In genomic region chr17:7843536-7844291, GRCh38 we compare ENCODE assay signal across 8 cellular contexts. TPM values are rescaled to one million over a fixed set of nuclear protein-coding genes. Genes with fewer than 3 reads are reported as not detected.
DNase-seq lines count a peak whose midpoint lies in the region; ATAC-seq and TF ChIP-seq lines count a peak whose summit lies in the region.

No MANE protein-coding gene starts in this region.

- intact Hi-C loops in heart left ventricle (cut with DNase I) (loop anchor here in 5 of 10 donors (1.0 to 10.0 kb wide), 8 partner anchors 9 to 609 kb away; partner anchors contain the start of genes PER1 (in 2 of the 5), CHRNB1 (in 1 of the 5), DVL2 (in 1 of the 5) and GABARAP (in 1 of the 5)), tibial artery (cut with DNase I; ENCODE audit: low total_unique reads) (loop anchor here (10.0 kb wide), 1 partner anchor 311 kb away; the partner anchor contains the start of gene PER1)

- H3K4me1 ChIP-seq in GM23338 (ENCODE audit: insufficient read depth) = peaks cover 14% of the 10 kb centered on the region; the same call in 1 of the 2 replicates
- H3K4me1 ChIP-seq in heart left ventricle = peaks cover 11 to 59% (median 42%) of the 10 kb centered on the region in 12 donors
- H3K4me1 ChIP-seq in tibial artery = peaks cover 4 to 52% (median 31%) of the 10 kb centered on the region in 4 donors

- peak overlapping the region; percentile 99 for H3K4me2 ChIP-seq in GM23338

- H2AFZ ChIP-seq in GM23338 = peak overlapping the region; percentile 92

- 0 to 1% (median 1%) methylated on average over 55 to 60 of the region's 61 CpGs for WGBS in adipose tissue, 3 donors
- WGBS in heart left ventricle, 4 donors = 0 to 2% (median 1%) methylated on average over 44 to 61 of the region's 61 CpGs

- H3K9me3 ChIP-seq in heart left ventricle (no peaks in the 10 kb centered on the region), tibial artery (no peaks in the 10 kb centered on the region)

- no peaks in the 10 kb centered on the region; the same call in 2 of the 3 replicates for H3K9me3 Mint-ChIP-seq in GM23338

- no peaks in the 10 kb centered on the region for H3K79me2 ChIP-seq in GM23338 (replicated peaks; ENCODE audit: insufficient read depth)

- TF ChIP-seq POLR2A in heart left ventricle (IDR thresholded peaks at IDR 0.05) = peak in 1 of 2 donors; percentile 27

- H3K27ac ChIP-seq in GM23338 (ENCODE audit: low read depth) (no peak overlapping the region), adipose tissue (ENCODE audit: low read depth, low read length) (peak overlapping the region; percentile 99), heart left ventricle (peak overlapping the region; percentile 66 to 99 (median 95)), tibial artery (peak overlapping the region; percentile 89 to 95)

- peak overlapping the region; percentile 88 for H3K4me3 Mint-ChIP-seq in GM23338

- H3K4me1 Mint-ChIP-seq in GM23338 = peaks cover 28% of the 10 kb centered on the region

- peaks cover 84% of the 10 kb centered on the region for H3K27me3 ChIP-seq in GM23338 (ENCODE audit: insufficient read depth)
- H3K27me3 ChIP-seq in heart left ventricle = no peaks in the 10 kb centered on the region
- H3K27me3 ChIP-seq in tibial artery = no peaks in the 10 kb centered on the region

- peak; percentile 38 for ATAC-seq in GM23338
- peak; percentile 7 to 48 (median 32) for ATAC-seq in heart left ventricle

- peaks cover 13% of the 10 kb centered on the region for H4K20me1 ChIP-seq in GM23338 (replicated peaks; ENCODE audit: insufficient read depth)

- H3K27me3 Mint-ChIP-seq in GM23338 (ENCODE audit: insufficient read depth, low read depth, poor library complexity) = peaks cover 62% of the 10 kb centered on the region

- peaks cover 13% of the 10 kb centered on the region for H3F3A ChIP-seq in GM23338 (replicated peaks; ENCODE audit: low read depth)

- H3K4me3 ChIP-seq in GM23338 = peak overlapping the region; percentile 94
- H3K4me3 ChIP-seq in heart left ventricle = peak overlapping the region; percentile 48 to 90 (median 80)
- peak overlapping the region; percentile 64 to 84 for H3K4me3 ChIP-seq in tibial artery

- H3K27ac Mint-ChIP-seq in GM23338 = no peak overlapping the region

- H3K36me3 ChIP-seq in GM23338 (ENCODE audit: insufficient read depth) (peaks cover 6% of the 10 kb centered on the region; the same call in 1 of the 2 replicates), heart left ventricle (peaks cover 0 to 44% (median 33%) of the 10 kb centered on the region in 9 donors), tibial artery (peaks cover 24 to 33% (median 32%) of the 10 kb centered on the region in 3 donors)

- TF ChIP-seq CTCF in GM23338 (conservative IDR thresholded peaks at IDR 0.05; ENCODE audit: low read depth in 2 of 2) = no peak
- TF ChIP-seq CTCF in heart left ventricle (IDR thresholded peaks at IDR 0.05) = no peak
- no peak for TF ChIP-seq CTCF in tibial artery (IDR thresholded peaks at IDR 0.05)

- H3K9me2 ChIP-seq in GM23338 (ENCODE audit: insufficient read depth) = no peaks in the 10 kb centered on the region

- H3K36me3 Mint-ChIP-seq in GM23338 (ENCODE audit: low read depth) = peaks cover 2% of the 10 kb centered on the region; the same call in 1 of the 3 replicates

- DNase-seq in D341Med (ENCODE audit: low spot score) (peak; percentile 58), GM23338 (ENCODE audit: low spot score) (peak; percentile 95), NCI-H1092 (lab: John Stamatoyannopoulos, UW) (peak; percentile 67), T-helper 1 cell (peak; percentile 85 to 94 (median 89)), heart left ventricle (peak; percentile 86 to 90 (median 88)), pons (ENCODE audit: low spot score) (peak; percentile 78), tibial artery (peak; percentile 82 to 89)

TF ChIP-seq in GM23338, 12 proteins besides CTCF, POLR2A, EP300 and RAD21:
- TF ChIP-seq EZH2 (IDR thresholded peaks at IDR 0.05; ENCODE audit: low read depth, unreplicated experiment) = peak; percentile 25
- no peak for TF ChIP-seq JUNB (IDR thresholded peaks at IDR 0.05; ENCODE audit: unreplicated experiment)

RNA-seq across cellular contexts. Expression of gene KDM6B, which starts 9.7 kb away (rescaled TPM):
- total RNA-seq in GM23338 (2014; rRNA removed; shearing (Covaris generic)) = 1.4 and 1.8 TPM in 2 replicates
- polyA plus RNA-seq in GM23338 (2016; fragmentation: Nextera tagmentation; extraction: Ambion mirVana) (1.1 and 1.4 TPM in 2 replicates), adipose tissue (10 to 100 TPM in 2 of 3 donors, 1 to 10 TPM in 1; 4.6 to 44.6 (median 21.6) TPM), heart left ventricle (10 to 100 TPM; 11.6 to 14.4 TPM)
- total RNA-seq in heart left ventricle = 10 to 100 TPM in 8 of 9 donors, 1 to 10 TPM in 1; 7.4 to 29.3 (median 24.8) TPM

RNA-seq across cellular contexts. Expression of gene TMEM88, which starts 11.2 kb away (rescaled TPM):
- total RNA-seq in GM23338 (2014; rRNA removed; shearing (Covaris generic)) = 0.97 TPM in 1 of 2 replicates, not detected in the other
- polyA plus RNA-seq in GM23338 (2016; fragmentation: Nextera tagmentation; extraction: Ambion mirVana) (0.43 and 0.58 TPM in 2 replicates), adipose tissue (10 to 100 TPM; 10.4 to 85.7 (median 77.4) TPM), heart left ventricle (100 to 1,000 TPM in 1 of 2 donors, 10 to 100 TPM in 1; 97.7 to 112 TPM)
- 100 to 1,000 TPM in 1 of 9 donors, 10 to 100 TPM in 8; 16.7 to 130 (median 27.0) TPM for total RNA-seq in heart left ventricle

RNA-seq across cellular contexts. Expression of gene NAA38, which starts 13.6 kb away (rescaled TPM):
- total RNA-seq in GM23338 (2014; rRNA removed; shearing (Covaris generic)) = 17.1 and 24.0 TPM in 2 replicates
- 74.8 and 78.5 TPM in 2 replicates for polyA plus RNA-seq in GM23338 (2016; fragmentation: Nextera tagmentation; extraction: Ambion mirVana)
- 100 to 1,000 TPM in 2 of 3 donors, 10 to 100 TPM in 1; 69.0 to 191 (median 132) TPM for polyA plus RNA-seq in adipose tissue
- 100 to 1,000 TPM in 1 of 9 donors, 10 to 100 TPM in 8; 60.9 to 141 (median 72.4) TPM for total RNA-seq in heart left ventricle
- 100 to 1,000 TPM in 1 of 2 donors, 10 to 100 TPM in 1; 75.2 to 179 TPM for polyA plus RNA-seq in heart left ventricle

RNA-seq across cellular contexts. Expression of gene CYB5D1, which starts 14.1 kb away (rescaled TPM):
- total RNA-seq in GM23338 (2014; rRNA removed; shearing (Covaris generic)) = 5.6 and 8.4 TPM in 2 replicates
- polyA plus RNA-seq in GM23338 (2016; fragmentation: Nextera tagmentation; extraction: Ambion mirVana) = 2.7 and 3.5 TPM in 2 replicates
- 10 to 100 TPM in 2 of 3 donors, 1 to 10 TPM in 1; 8.9 to 15.4 (median 11.2) TPM for polyA plus RNA-seq in adipose tissue
- 10 to 100 TPM in 8 of 9 donors, 1 to 10 TPM in 1; 9.3 to 20.4 (median 16.6) TPM for total RNA-seq in heart left ventricle
- 10 to 100 TPM; 11.7 to 15.5 TPM for polyA plus RNA-seq in heart left ventricle

RNA-seq across cellular contexts. Expression of gene CHD3, which starts 44.9 kb away (rescaled TPM):
- total RNA-seq in GM23338 (2014; rRNA removed; shearing (Covaris generic)) = 9.7 and 12.3 TPM in 2 replicates
- polyA plus RNA-seq in GM23338 (2016; fragmentation: Nextera tagmentation; extraction: Ambion mirVana) (2.9 and 3.0 TPM in 2 replicates), adipose tissue (100 to 1,000 TPM in 1 of 3 donors, 10 to 100 TPM in 2; 38.4 to 169 (median 39.4) TPM), heart left ventricle (10 to 100 TPM; 17.5 to 17.9 TPM)
- total RNA-seq in heart left ventricle = 10 to 100 TPM in 6 of 9 donors, 1 to 10 TPM in 3; 6.7 to 30.6 (median 13.6) TPM
